ENCODE assay signal across 1 cellular context in the genomic region with DNA sequence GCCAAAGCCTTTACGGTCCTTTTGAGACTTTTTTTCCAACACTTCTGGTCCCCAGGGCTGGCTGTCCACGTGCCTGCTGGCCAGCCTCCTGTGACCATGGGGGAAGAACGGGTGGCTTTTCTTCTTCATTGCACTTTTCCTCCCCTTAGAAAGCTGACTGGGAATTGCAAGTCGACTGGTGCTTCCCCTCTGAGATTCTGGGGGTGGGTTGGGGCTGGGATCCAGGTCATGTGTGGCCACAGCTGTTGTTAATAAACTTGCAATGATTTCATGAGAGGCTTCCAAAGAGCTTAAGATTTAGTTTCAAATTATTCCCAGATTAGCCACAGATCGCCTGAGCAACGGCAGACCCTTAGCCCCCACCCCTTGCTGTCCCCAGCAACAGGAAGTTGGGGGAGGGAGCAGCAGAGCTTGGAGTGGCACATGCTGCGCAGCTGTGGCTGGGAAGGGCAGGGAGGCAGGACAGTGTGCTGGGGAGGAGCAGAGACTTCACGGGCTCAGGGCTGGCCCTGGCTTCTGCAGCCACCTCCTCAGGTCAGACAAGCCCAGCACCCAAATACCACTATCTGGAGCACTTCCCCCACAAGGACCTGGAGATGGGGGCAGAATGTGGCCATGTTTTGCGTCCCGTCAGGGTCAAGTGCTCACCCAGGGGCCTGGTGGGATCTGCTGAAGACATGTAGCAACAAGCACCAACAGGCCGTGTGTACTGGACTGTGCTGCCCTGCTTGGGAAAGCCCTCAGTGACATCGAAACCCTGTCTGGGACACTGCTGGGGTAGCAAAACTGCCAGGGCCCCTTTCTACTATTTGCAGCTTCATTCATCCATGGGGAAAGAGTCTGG.
A peak's percentile ranks its signal among the peaks of the same experiment; 100 is the strongest.
TF ChIP-seq lines count a peak whose summit lies in the region.

No MANE protein-coding gene starts in this region.

TF ChIP-seq in WTC11, 78 proteins besides CTCF, POLR2A, EP300 and RAD21 (continued from another document):
- no peak for TF ChIP-seq ZNF232 (CRISPR knock-in tag; IDR thresholded peaks at IDR 0.05)
- TF ChIP-seq, protein P1, sequence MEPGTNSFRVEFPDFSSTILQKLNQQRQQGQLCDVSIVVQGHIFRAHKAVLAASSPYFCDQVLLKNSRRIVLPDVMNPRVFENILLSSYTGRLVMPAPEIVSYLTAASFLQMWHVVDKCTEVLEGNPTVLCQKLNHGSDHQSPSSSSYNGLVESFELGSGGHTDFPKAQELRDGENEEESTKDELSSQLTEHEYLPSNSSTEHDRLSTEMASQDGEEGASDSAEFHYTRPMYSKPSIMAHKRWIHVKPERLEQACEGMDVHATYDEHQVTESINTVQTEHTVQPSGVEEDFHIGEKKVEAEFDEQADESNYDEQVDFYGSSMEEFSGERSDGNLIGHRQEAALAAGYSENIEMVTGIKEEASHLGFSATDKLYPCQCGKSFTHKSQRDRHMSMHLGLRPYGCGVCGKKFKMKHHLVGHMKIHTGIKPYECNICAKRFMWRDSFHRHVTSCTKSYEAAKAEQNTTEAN (CRISPR knock-in tag; IDR thresholded peaks at IDR 0.05), result no peak
- TF ChIP-seq PREB (CRISPR knock-in tag; IDR thresholded peaks at IDR 0.05; ENCODE audit: borderline replicate concordance), result no peak
- no peak for TF ChIP-seq EMX1 (CRISPR knock-in tag; IDR thresholded peaks at IDR 0.05)
- 0 out of 2 replicates have a peak, but pooled peaks have one; percentile 41 for TF ChIP-seq E2F1 (CRISPR knock-in tag; IDR thresholded peaks at IDR 0.05)
